ENCODE assay signal across 2 cellular contexts in genomic region chr6:13880053-13880723, GRCh38. TPM values are rescaled to one million over a fixed set of nuclear protein-coding genes. Genes with fewer than 3 reads are reported as not detected.
"Had no signal": no experiment of that assay in that cellular context is flagged by ENCODE, and none has a peak within 500 bp of the region (broad histone marks: within the 10 kb centered on the region; RNA-seq: fewer than 3 reads in every experiment).

No MANE protein-coding gene starts in this region.

RNA-seq across cellular contexts. Expression of gene RNF182, which starts 44.6 kb away (rescaled TPM):
- total RNA-seq: naive thymus-derived CD8-positive, alpha-beta T cell; thoracic aorta had no signal
- polyA plus RNA-seq: naive thymus-derived CD8-positive, alpha-beta T cell had no signal
